Comparison of ENCODE assay signal across 24 cellular contexts in the genomic region with DNA sequence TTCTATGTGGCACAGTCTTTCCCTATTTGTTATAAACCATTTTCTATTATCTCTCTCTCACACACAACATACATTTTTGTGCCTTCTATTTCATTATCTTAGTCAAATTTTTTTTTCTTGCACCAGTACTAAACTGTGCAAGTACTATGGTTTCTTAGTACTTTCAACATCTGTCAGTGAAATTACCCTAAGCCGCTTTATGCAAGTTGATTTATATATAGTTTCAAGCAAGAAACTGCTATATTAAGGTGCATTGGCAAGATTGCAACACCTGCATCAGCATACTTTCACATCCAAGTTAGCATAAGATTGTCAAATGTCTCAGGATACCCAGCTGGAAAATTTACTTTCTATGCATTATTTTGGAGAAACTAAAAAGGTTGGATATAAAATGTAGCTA.
"Had no signal": no experiment of that assay in that cellular context is flagged by ENCODE, and none has a peak within 500 bp of the region (broad histone marks: within the 10 kb centered on the region; RNA-seq: fewer than 3 reads in every experiment).

No MANE protein-coding gene starts in this region.

- H3K36me3 ChIP-seq: esophagus squamous epithelium, gastrocnemius medialis, heart right ventricle, left lung, lower lobe of right lung had no signal

- H3K27me3 ChIP-seq: dorsolateral prefrontal cortex, esophagus squamous epithelium, gastrocnemius medialis, heart right ventricle, left lung had no signal

- H3K9me3 ChIP-seq: esophagus squamous epithelium, gastrocnemius medialis, heart right ventricle, left lung, lower lobe of right lung, mucosa of descending colon had no signal

- H3K4me1 ChIP-seq: esophagus squamous epithelium, gastrocnemius medialis, left lung, lower lobe of right lung had no signal

- ATAC-seq: esophagus mucosa; gastrocnemius medialis; heart right ventricle; left cardiac atrium; left lung; left ventricle myocardium superior; lower lobe of right lung; mucosa of descending colon; naive thymus-derived CD8-positive, alpha-beta T cell had no signal

- H3K27ac ChIP-seq: coronary artery, dorsolateral prefrontal cortex, epithelial cell of prostate, esophagus squamous epithelium, gastrocnemius medialis, heart right ventricle, left lung, lower lobe of right lung had no signal

- H3K4me3 ChIP-seq: coronary artery, dorsolateral prefrontal cortex, esophagus squamous epithelium, gastrocnemius medialis, heart right ventricle, left lung, lower lobe of right lung, mucosa of descending colon had no signal

- DNase-seq: dermis blood vessel endothelial cell; dorsolateral prefrontal cortex; effector CD4-positive, alpha-beta T cell; effector memory CD4-positive, alpha-beta T cell; erythroblast; esophagus squamous epithelium; foreskin fibroblast; foreskin melanocyte; gastrocnemius medialis; glutamatergic neuron; head of caudate nucleus; heart right ventricle; hippocampal formation; left cardiac atrium; left lung; left ventricle myocardium superior; lower lobe of right lung; mesenchymal stem cell; mucosa of descending colon; naive B cell; naive thymus-derived CD8-positive, alpha-beta T cell had no signal
